In genomic region chr14:103204852-103205540, GRCh38 we compare ENCODE assay signal across 18 cellular contexts.
DNase-seq lines count a peak whose midpoint lies in the region; ATAC-seq, FAIRE-seq and TF ChIP-seq lines count a peak whose summit lies in the region.
"Had no signal": no experiment of that assay in that cellular context is flagged by ENCODE, and none has a peak within 500 bp of the region (broad histone marks: within the 10 kb centered on the region; RNA-seq: fewer than 3 reads in every experiment).

No MANE protein-coding gene starts in this region.

- no peak overlapping the region for H3K9ac ChIP-seq in H1 (replicated peaks in 1 of 4; ENCODE audit: extremely low read depth in 1 of 4, low read depth in 3 of 4, low read length in 3 of 4)
- no peak overlapping the region for H3K9ac ChIP-seq in parathyroid adenoma

- TF ChIP-seq EP300 in H1 (IDR thresholded peaks at IDR 0.05; ENCODE audit: borderline replicate concordance in 1 of 2, low read depth in 2 of 2, low read length in 2 of 2), result peak in 1 of 2 experiments; percentile 77; a peak in 1 of 3 replicates

- H3K36me3 ChIP-seq in CD8-positive, alpha-beta memory T cell (ENCODE audit: insufficient read depth, low read length), result no peaks in the 10 kb centered on the region
- H3K36me3 ChIP-seq in H1 (ENCODE audit: control insufficient read depth in 2 of 4, insufficient read depth in 4 of 4, low read length in 3 of 4), result 0 out of 8 replicates have a peak, but pooled peaks cover 0 to 2% (median 0%) of the 10 kb centered on the region in 4 experiments
- H3K36me3 ChIP-seq in parathyroid adenoma (ENCODE audit: control insufficient read depth, insufficient read depth, low read length), result no peaks in the 10 kb centered on the region
- H3K36me3 ChIP-seq: lower lobe of right lung, spleen had no signal

- H3K18ac ChIP-seq in H1 (ENCODE audit: extremely low read depth, low read length), result no peak overlapping the region

- no peak overlapping the region for H3K23ac ChIP-seq in H1 (ENCODE audit: insufficient read length)

- H3K9me3 ChIP-seq in CD8-positive, alpha-beta memory T cell (ENCODE audit: low read length), result peaks cover 11% of the 10 kb centered on the region
- H3K9me3 ChIP-seq in H1 (ENCODE audit: insufficient read depth in 2 of 2, low read depth in 1 of 2, low read length in 1 of 2) (peaks cover 19 to 22% of the 10 kb centered on the region in 2 experiments), parathyroid adenoma (ENCODE audit: control insufficient read depth, low read length) (no peaks in the 10 kb centered on the region)

- H4K91ac ChIP-seq in H1 (replicated peaks; ENCODE audit: insufficient read length, low read length), result no peak overlapping the region

- WGBS in H1 (ENCODE audit: extremely low coverage in 1 of 2, insufficient coverage in 1 of 2, insufficient read length in 1 of 2, insufficient replicate concordance in 2 of 2, low coverage in 1 of 2, low lambda C conversion rate in 2 of 2, missing lambda C conversion rate in 1 of 2), 2 experiments, result 91% methylated on average over 5 of the region's 5 CpGs; no CpG with 5 or more reads in 1 of the 2 experiments

- H2BK5ac ChIP-seq in H1 (ENCODE audit: low read depth, low read length), result no peak overlapping the region

- peaks cover 6 to 30% (median 27%) of the 10 kb centered on the region in 5 donors for H3K9me3 Mint-ChIP-seq in CD8-positive, alpha-beta memory T cell

- no peaks in the 10 kb centered on the region for H3K4me1 ChIP-seq in CD8-positive, alpha-beta memory T cell (ENCODE audit: insufficient read depth, low read length)
- H3K4me1 ChIP-seq in H1 (replicated peaks in 1 of 4; ENCODE audit: control insufficient read depth in 3 of 4, insufficient read depth in 4 of 4, low read length in 3 of 4), result peaks cover 0 to 7% (median 0%) of the 10 kb centered on the region in 4 experiments; a peak in 3 of 7 replicates
- H3K4me1 ChIP-seq in parathyroid adenoma, result peaks cover 26% of the 10 kb centered on the region
- H3K4me1 ChIP-seq: lower lobe of right lung had no signal

- DNase-seq in CD8-positive, alpha-beta memory T cell, result no peak
- peak; percentile 12 for DNase-seq in M059J (ENCODE audit: low read depth)
- no peak for DNase-seq in H1 (ENCODE audit: low read depth in 1 of 2, low spot score in 2 of 2)
- DNase-seq in stimulated activated CD4-positive, alpha-beta T cell treated with anti-CD3 and anti-CD28 coated beads, Interleukin-2, amount 100 ng/mL, for 24 hours, result no peak
- DNase-seq in NCI-H774 (lab: John Stamatoyannopoulos, UW), result no peak
- DNase-seq: activated CD4-positive, CD25-positive, alpha-beta regulatory T cell treated with anti-CD3 and anti-CD28 coated beads, Interleukin-2, amount 50 U/mL, for 72 hours; activated T-cell treated with anti-CD3 and anti-CD28 coated beads, Interleukin-2, amount 50 U/mL, for 1 hour; cerebellar nuclear complex; DND-41; lower lobe of right lung; MV-4-11; NCI-H446 treated with DMSO at 0.1 percent for 48 hours; spleen had no signal

- TF ChIP-seq CTCF in H1 (IDR thresholded peaks at IDR 0.05; ENCODE audit: control extremely low read depth in 1 of 3, insufficient read depth in 1 of 3, low read depth in 1 of 3, low read length in 3 of 3) (no peak), parathyroid adenoma (IDR thresholded peaks at IDR 0.05) (no peak)

- no peaks in the 10 kb centered on the region for H3K79me2 ChIP-seq in H1 (ENCODE audit: control insufficient read depth in 1 of 2, insufficient read depth in 2 of 2, low read length in 2 of 2)
- peaks cover 6% of the 10 kb centered on the region for H3K79me2 ChIP-seq in parathyroid adenoma

- no peak overlapping the region for H3K27ac Mint-ChIP-seq in CD8-positive, alpha-beta memory T cell

- no peak overlapping the region for H2BK20ac ChIP-seq in H1 (ENCODE audit: low read length)

- H3K27ac ChIP-seq in CD8-positive, alpha-beta memory T cell (ENCODE audit: low read depth, low read length), result peak overlapping the region; percentile 80
- no peak overlapping the region for H3K27ac ChIP-seq in H1 (ENCODE audit: low read depth, low read length)
- H3K27ac ChIP-seq in parathyroid adenoma, result peak overlapping the region; percentile 95
- H3K27ac ChIP-seq: spleen had no signal

- no peak overlapping the region for H3K4me3 ChIP-seq in CD8-positive, alpha-beta memory T cell (ENCODE audit: low read length)
- no peak overlapping the region for H3K4me3 ChIP-seq in H1 (ENCODE audit: extremely low read depth in 1 of 4, insufficient read depth in 2 of 4, low read depth in 3 of 4, low read length in 4 of 4)
- H3K4me3 ChIP-seq in parathyroid adenoma (ENCODE audit: low read depth, low read length), result peak overlapping the region; percentile 81
- H3K4me3 ChIP-seq: spleen had no signal

- no peak overlapping the region for H3K4me2 ChIP-seq in H1 (ENCODE audit: insufficient read depth in 1 of 2, low read depth in 2 of 2, low read length in 2 of 2)
- H3K4me2 ChIP-seq in parathyroid adenoma (ENCODE audit: low read length), result peak overlapping the region; percentile 91

- H4K20me1 ChIP-seq in H1 (replicated peaks in 1 of 2; ENCODE audit: control insufficient read depth in 1 of 2, insufficient read depth in 2 of 2, low read length in 2 of 2), result no peaks in the 10 kb centered on the region

- no peak for TF ChIP-seq RAD21 in H1 (IDR thresholded peaks at IDR 0.05 in 1 of 2, conservative IDR thresholded peaks at IDR 0.05 in 1 of 2; ENCODE audit: low read depth in 2 of 2, low read length in 2 of 2)

- H2BK120ac ChIP-seq in H1 (replicated peaks; ENCODE audit: low read depth, low read length), result no peak overlapping the region

- TF ChIP-seq POLR2A in H1 (IDR thresholded peaks at IDR 0.05; ENCODE audit: control extremely low read depth in 1 of 2, low read depth in 2 of 2, low read length in 2 of 2), result no peak

- no peak overlapping the region for H4K5ac ChIP-seq in H1 (ENCODE audit: insufficient read length, low read depth, low read length)

- peaks cover 0 to 8% (median 0%) of the 10 kb centered on the region in 3 donors for H3K36me3 Mint-ChIP-seq in CD8-positive, alpha-beta memory T cell

- CTCF ChIA-PET in CD8-positive, alpha-beta memory T cell (lab: Charles Lee), result no interaction called here
- CTCF ChIA-PET in H1 (lab: Charles Lee; ENCODE audit: partially characterized antibody), result interaction anchor here (0.6 to 1.7 kb wide), 7 partner anchors 12 to 99 kb away, joined by 3 to 5 read pairs (median 4); no protein-coding TSS in a partner anchor

- no peak overlapping the region for H3K14ac ChIP-seq in H1 (ENCODE audit: insufficient read length)

- H2BK15ac ChIP-seq in H1 (ENCODE audit: low read length), result no peak overlapping the region

- H4K8ac ChIP-seq in H1 (ENCODE audit: extremely low read depth, insufficient read depth, low read length), result no peak overlapping the region

- H3K56ac ChIP-seq in H1 (replicated peaks; ENCODE audit: insufficient read length, low read depth, low read length), result no peak overlapping the region

- FAIRE-seq in H1 (lab: Jason Lieb, UNC), result no peak
- FAIRE-seq: HTR-8/SVneo, RCC 7860 had no signal

- H3K79me1 ChIP-seq in H1 (ENCODE audit: low read depth, low read length), result no peaks in the 10 kb centered on the region

- POLR2A ChIA-PET in CD8-positive, alpha-beta memory T cell (lab: Charles Lee), result no interaction called here
- POLR2A ChIA-PET in H1 (lab: Charles Lee; ENCODE audit: partially characterized antibody), result interaction anchor here (0.6 to 0.7 kb wide), 3 partner anchors 14 to 1842 kb away, joined by 3 to 4 read pairs (median 3); no protein-coding TSS in a partner anchor

- H2AK5ac ChIP-seq in H1 (ENCODE audit: low read depth, low read length), result no peak overlapping the region

- H3K27me3 Mint-ChIP-seq in CD8-positive, alpha-beta memory T cell, result peaks cover 18 to 33% of the 10 kb centered on the region in 2 donors

- no peak overlapping the region for H2AFZ ChIP-seq in H1 (ENCODE audit: low read length)
- no peak overlapping the region for H2AFZ ChIP-seq in parathyroid adenoma

- no peaks in the 10 kb centered on the region for H3K27me3 ChIP-seq in CD8-positive, alpha-beta memory T cell (ENCODE audit: insufficient read depth, low read length, poor library complexity, severe bottlenecking)
- H3K27me3 ChIP-seq in H1 (replicated peaks in 1 of 4; ENCODE audit: control insufficient read depth in 3 of 4, extremely low read depth in 1 of 4, insufficient read depth in 3 of 4, low read length in 3 of 4), result peaks cover 0 to 30% (median 16%) of the 10 kb centered on the region in 4 experiments; a peak in 5 of 7 replicates
- no peaks in the 10 kb centered on the region for H3K27me3 ChIP-seq in parathyroid adenoma (ENCODE audit: control insufficient read depth, insufficient read depth, low read length)

- peaks cover 0 to 4% (median 0%) of the 10 kb centered on the region in 3 donors for H3K4me1 Mint-ChIP-seq in CD8-positive, alpha-beta memory T cell

- H3K4ac ChIP-seq in H1 (replicated peaks; ENCODE audit: insufficient read length, low read depth, low read length), result no peak overlapping the region

- no peak overlapping the region for H2BK12ac ChIP-seq in H1 (ENCODE audit: low read depth, low read length)

- no peak overlapping the region for H3K4me3 Mint-ChIP-seq in CD8-positive, alpha-beta memory T cell

- ATAC-seq in GM21723 (IDR thresholded peaks at IDR 0.05; ENCODE audit: unreplicated experiment) (no peak), GM21528 (IDR thresholded peaks at IDR 0.05; ENCODE audit: low FRiP score, unreplicated experiment) (no peak)
- ATAC-seq: lower lobe of right lung had no signal

- peaks cover 7% of the 10 kb centered on the region; the same call in 1 of the 2 replicates for H3K23me2 ChIP-seq in H1 (ENCODE audit: low read depth, low read length)

TF ChIP-seq in H1, 55 proteins besides CTCF, POLR2A, EP300 and RAD21:
- TF ChIP-seq SIX5 (IDR thresholded peaks at IDR 0.05; ENCODE audit: low read depth, low read length) (no peak), KDM1A (IDR thresholded peaks at IDR 0.05; ENCODE audit: borderline replicate concordance, low read length) (0 out of 2 replicates have a peak, but pooled peaks have one; percentile 42)
